ENCODE assay signal across 8 cellular contexts in genomic region chr15:81828135-81828534, GRCh38.
"Had no signal": no experiment of that assay in that cellular context is flagged by ENCODE, and none has a peak within 500 bp of the region (broad histone marks: within the 10 kb centered on the region; RNA-seq: fewer than 3 reads in every experiment).

No MANE protein-coding gene starts in this region.

- H3K9me3 ChIP-seq: HAP-1 had no signal

- ATAC-seq: HCT116, K562 had no signal

- DNase-seq: GM23248, H7, IMR-90, KG1 had no signal

- H3K4me3 ChIP-seq: GM23248, HAP-1, K562 had no signal

- H2AFZ ChIP-seq: GM23248 had no signal

- H3K36me3 ChIP-seq: HAP-1 had no signal

- H3K4me1 ChIP-seq: HAP-1 had no signal

- H3K27ac ChIP-seq: GM23248 had no signal

- FAIRE-seq: HTR-8/SVneo, K562 had no signal
